ENCODE assay signal across 2 cellular contexts in genomic region chr20:58910473-58910872, GRCh38.
TF ChIP-seq lines count a peak whose summit lies in the region.

No MANE protein-coding gene starts in this region.

TF ChIP-seq in GM23338, 12 proteins besides CTCF, POLR2A, EP300 and RAD21:
- no peak for TF ChIP-seq CREB1 (CRISPR knock-in tag; IDR thresholded peaks at IDR 0.05; ENCODE audit: low read depth)
- no peak for TF ChIP-seq ZNF462 (CRISPR knock-in tag; IDR thresholded peaks at IDR 0.05)
- TF ChIP-seq, protein P1, sequence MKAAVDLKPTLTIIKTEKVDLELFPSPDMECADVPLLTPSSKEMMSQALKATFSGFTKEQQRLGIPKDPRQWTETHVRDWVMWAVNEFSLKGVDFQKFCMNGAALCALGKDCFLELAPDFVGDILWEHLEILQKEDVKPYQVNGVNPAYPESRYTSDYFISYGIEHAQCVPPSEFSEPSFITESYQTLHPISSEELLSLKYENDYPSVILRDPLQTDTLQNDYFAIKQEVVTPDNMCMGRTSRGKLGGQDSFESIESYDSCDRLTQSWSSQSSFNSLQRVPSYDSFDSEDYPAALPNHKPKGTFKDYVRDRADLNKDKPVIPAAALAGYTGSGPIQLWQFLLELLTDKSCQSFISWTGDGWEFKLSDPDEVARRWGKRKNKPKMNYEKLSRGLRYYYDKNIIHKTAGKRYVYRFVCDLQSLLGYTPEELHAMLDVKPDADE (IDR thresholded peaks at IDR 0.05), result no peak
- no peak for TF ChIP-seq EZH2phosphoT487 (IDR thresholded peaks at IDR 0.05; ENCODE audit: unreplicated experiment)
- no peak for TF ChIP-seq ZNF331 (CRISPR knock-in tag; IDR thresholded peaks at IDR 0.05; ENCODE audit: low read depth)
- TF ChIP-seq JUNB (IDR thresholded peaks at IDR 0.05; ENCODE audit: unreplicated experiment), result no peak
- TF ChIP-seq POLR2AphosphoS5 (IDR thresholded peaks at IDR 0.05; ENCODE audit: low read depth), result no peak
- TF ChIP-seq NANOG (IDR thresholded peaks at IDR 0.05; ENCODE audit: borderline replicate concordance), result no peak
- no peak for TF ChIP-seq ZNF114 (CRISPR knock-in tag; IDR thresholded peaks at IDR 0.05)
- TF ChIP-seq EZH2 (IDR thresholded peaks at IDR 0.05; ENCODE audit: low read depth, unreplicated experiment), result no peak
- TF ChIP-seq REST (IDR thresholded peaks at IDR 0.05; ENCODE audit: unreplicated experiment), result no peak
- no peak for TF ChIP-seq STAT1 (IDR thresholded peaks at IDR 0.05; ENCODE audit: unreplicated experiment)
TF ChIP-seq in GM23338: peak in this region for 0.

TF ChIP-seq in GM12878, 131 proteins besides CTCF, POLR2A, EP300 and RAD21:
- TF ChIP-seq SUZ12 (IDR thresholded peaks at IDR 0.05; ENCODE audit: unreplicated experiment) (no peak), SIN3A (IDR thresholded peaks at IDR 0.05; ENCODE audit: low read depth, low read length) (no peak), ESRRA (IDR thresholded peaks at IDR 0.05; ENCODE audit: low read length) (no peak), TCF7 (IDR thresholded peaks at IDR 0.05; ENCODE audit: borderline replicate concordance) (no peak)
